ENCODE assay signal across 8 cellular contexts in genomic region chr12:111024205-111024794, GRCh38. TPM values are rescaled to one million over a fixed set of nuclear protein-coding genes. Genes with fewer than 3 reads are reported as not detected.
DNase-seq lines count a peak whose midpoint lies in the region; ATAC-seq and TF ChIP-seq lines count a peak whose summit lies in the region.

No MANE protein-coding gene starts in this region.

- H3K27ac ChIP-seq in foreskin keratinocyte (no peak overlapping the region), prostate gland (no peak overlapping the region)

- H3K4me3 ChIP-seq in prostate gland = no peak overlapping the region

- in situ Hi-C loops in GM13977 (cut with MboI; ENCODE audit: low pct_unique_long_range_greater_than_20kb, low sequenced_read_pairs, unreplicated experiment) = no loop called here

- no peak for TF ChIP-seq POLR2A in prostate gland (IDR thresholded peaks at IDR 0.05)

- ATAC-seq in foreskin keratinocyte (peak; percentile 82), HG02870 (IDR thresholded peaks at IDR 0.05; ENCODE audit: unreplicated experiment) (no peak), GM19452 (IDR thresholded peaks at IDR 0.05; ENCODE audit: unreplicated experiment) (no peak)

- intact Hi-C loops in prostate gland (cut with DNase I) = loop anchor here (5.0 to 10.0 kb wide), 2 partner anchors 151 to 288 kb away; no protein-coding TSS in a partner anchor

- TF ChIP-seq CTCF in GM13977 (IDR thresholded peaks at IDR 0.05; ENCODE audit: extremely low read depth, insufficient read depth, missing control alignments) (peak; percentile 86), foreskin keratinocyte (conservative IDR thresholded peaks at IDR 0.05) (peak; percentile 79), prostate gland (IDR thresholded peaks at IDR 0.05) (peak; percentile 70 to 94 (median 93))

- 3% methylated on average over 8 of the region's 8 CpGs for WGBS in prostate gland

- DNase-seq in AG08396 (ENCODE audit: low spot score) (peak; percentile 69), GM13977 (ENCODE audit: low spot score) (peak; percentile 78), NCI-H82 (lab: John Stamatoyannopoulos, UW) (peak; percentile 89), foreskin keratinocyte (peak; percentile 22 to 31), prostate gland (ENCODE audit: low spot score) (peak; percentile 68)
- DNase-seq in activated T-cell treated with anti-CD3 and anti-CD28 coated beads, Interleukin-2, amount 50 U/mL, for 1 hour = peak; percentile 61

- H3K9me3 ChIP-seq in prostate gland = no peaks in the 10 kb centered on the region

- H3K27me3 ChIP-seq in foreskin keratinocyte (peaks cover 37% of the 10 kb centered on the region), prostate gland (replicated peaks; ENCODE audit: insufficient read depth) (no peaks in the 10 kb centered on the region)

- H3K4me1 ChIP-seq in foreskin keratinocyte (no peaks in the 10 kb centered on the region), prostate gland (replicated peaks) (no peaks in the 10 kb centered on the region)

- H3K36me3 ChIP-seq in prostate gland = no peaks in the 10 kb centered on the region

RNA-seq across cellular contexts. Expression of gene CUX2, which starts 9.7 kb away (rescaled TPM):
- not detected in 2 replicates for total RNA-seq in foreskin keratinocyte
- polyA plus RNA-seq in foreskin keratinocyte = not detected in 2 replicates
- total RNA-seq in prostate gland = 10 to 100 TPM; 28.3 to 36.6 TPM

Comparison
In these comparisons a context has a peak if more than half of its experiments do, and no peak if none do; other contexts are left out.
1. DNase-seq: peak in every context shown above with its lines; median percentile 89 in NCI-H82; 78 in GM13977; 69 in AG08396; 68 in prostate gland; 61 in activated T-cell treated with anti-CD3 and anti-CD28 coated beads, Interleukin-2, amount 50 U/mL, for 1 hour; 26 in foreskin keratinocyte.
2. RNA of gene CUX2, which starts 9.7 kb away (total RNA-seq): 28.3 to 36.6 TPM in prostate gland; not detected in foreskin keratinocyte; every median in the first group is over 10 times any median in the second.
3. Peak in every context shown above with its lines, with median percentiles within 50 percentile points of each other: CTCF ChIP-seq.